1 cellular context compared by ENCODE assay signal in the genomic region with DNA sequence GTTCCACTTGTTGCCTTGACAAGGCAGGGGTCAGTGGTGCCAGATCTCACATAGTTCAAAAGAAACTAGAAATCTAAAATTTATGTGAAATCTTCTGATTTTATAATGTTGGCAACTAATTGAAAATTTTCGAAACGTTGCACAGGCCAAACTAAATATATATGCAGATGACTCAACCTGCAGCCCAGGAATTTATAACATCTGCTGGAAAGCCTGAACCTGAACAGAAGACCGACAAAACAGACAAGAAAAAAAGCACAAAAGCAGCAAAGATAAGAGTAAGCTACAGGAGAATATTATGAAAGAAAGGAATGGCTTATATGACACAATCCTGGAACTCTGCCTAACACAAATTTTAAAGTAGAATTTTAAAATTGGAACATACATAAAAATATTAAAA.
TF ChIP-seq lines count a peak whose summit lies in the region.

No MANE protein-coding gene starts in this region.

TF ChIP-seq in IMR-90, 13 proteins besides CTCF, POLR2A, EP300 and RAD21:
- TF ChIP-seq BHLHE40 (IDR thresholded peaks at IDR 0.05; ENCODE audit: low read depth, low read length) (no peak), RCOR1 (IDR thresholded peaks at IDR 0.05; ENCODE audit: insufficient replicate concordance, low read length) (no peak), CHD1 (IDR thresholded peaks at IDR 0.05; ENCODE audit: low read depth, low read length) (no peak), NFE2L2 (IDR thresholded peaks at IDR 0.05; ENCODE audit: low read depth, low read length) (no peak)
- TF ChIP-seq, protein P1, sequence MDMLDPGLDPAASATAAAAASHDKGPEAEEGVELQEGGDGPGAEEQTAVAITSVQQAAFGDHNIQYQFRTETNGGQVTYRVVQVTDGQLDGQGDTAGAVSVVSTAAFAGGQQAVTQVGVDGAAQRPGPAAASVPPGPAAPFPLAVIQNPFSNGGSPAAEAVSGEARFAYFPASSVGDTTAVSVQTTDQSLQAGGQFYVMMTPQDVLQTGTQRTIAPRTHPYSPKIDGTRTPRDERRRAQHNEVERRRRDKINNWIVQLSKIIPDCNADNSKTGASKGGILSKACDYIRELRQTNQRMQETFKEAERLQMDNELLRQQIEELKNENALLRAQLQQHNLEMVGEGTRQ (IDR thresholded peaks at IDR 0.05; ENCODE audit: low read depth, low read length): no peak
